Comparison of ENCODE assay signal across 2 cellular contexts in genomic region chrX:103396186-103396585, GRCh38.
TF ChIP-seq lines count a peak whose summit lies in the region.

No MANE protein-coding gene starts in this region.

TF ChIP-seq in SK-N-SH, 30 proteins besides CTCF, POLR2A, EP300 and RAD21 (continued from another document):
- TF ChIP-seq JUND (IDR thresholded peaks at IDR 0.05) = no peak
- no peak for TF ChIP-seq RXRA (IDR thresholded peaks at IDR 0.05; ENCODE audit: borderline replicate concordance, low read depth)
- no peak for TF ChIP-seq MEF2A (IDR thresholded peaks at IDR 0.05; ENCODE audit: borderline replicate concordance, low read depth)
- no peak for TF ChIP-seq FOXM1 (IDR thresholded peaks at IDR 0.05; ENCODE audit: low read depth)
- no peak for TF ChIP-seq RFX5 (IDR thresholded peaks at IDR 0.05; ENCODE audit: low read length)
- TF ChIP-seq, protein P1, sequence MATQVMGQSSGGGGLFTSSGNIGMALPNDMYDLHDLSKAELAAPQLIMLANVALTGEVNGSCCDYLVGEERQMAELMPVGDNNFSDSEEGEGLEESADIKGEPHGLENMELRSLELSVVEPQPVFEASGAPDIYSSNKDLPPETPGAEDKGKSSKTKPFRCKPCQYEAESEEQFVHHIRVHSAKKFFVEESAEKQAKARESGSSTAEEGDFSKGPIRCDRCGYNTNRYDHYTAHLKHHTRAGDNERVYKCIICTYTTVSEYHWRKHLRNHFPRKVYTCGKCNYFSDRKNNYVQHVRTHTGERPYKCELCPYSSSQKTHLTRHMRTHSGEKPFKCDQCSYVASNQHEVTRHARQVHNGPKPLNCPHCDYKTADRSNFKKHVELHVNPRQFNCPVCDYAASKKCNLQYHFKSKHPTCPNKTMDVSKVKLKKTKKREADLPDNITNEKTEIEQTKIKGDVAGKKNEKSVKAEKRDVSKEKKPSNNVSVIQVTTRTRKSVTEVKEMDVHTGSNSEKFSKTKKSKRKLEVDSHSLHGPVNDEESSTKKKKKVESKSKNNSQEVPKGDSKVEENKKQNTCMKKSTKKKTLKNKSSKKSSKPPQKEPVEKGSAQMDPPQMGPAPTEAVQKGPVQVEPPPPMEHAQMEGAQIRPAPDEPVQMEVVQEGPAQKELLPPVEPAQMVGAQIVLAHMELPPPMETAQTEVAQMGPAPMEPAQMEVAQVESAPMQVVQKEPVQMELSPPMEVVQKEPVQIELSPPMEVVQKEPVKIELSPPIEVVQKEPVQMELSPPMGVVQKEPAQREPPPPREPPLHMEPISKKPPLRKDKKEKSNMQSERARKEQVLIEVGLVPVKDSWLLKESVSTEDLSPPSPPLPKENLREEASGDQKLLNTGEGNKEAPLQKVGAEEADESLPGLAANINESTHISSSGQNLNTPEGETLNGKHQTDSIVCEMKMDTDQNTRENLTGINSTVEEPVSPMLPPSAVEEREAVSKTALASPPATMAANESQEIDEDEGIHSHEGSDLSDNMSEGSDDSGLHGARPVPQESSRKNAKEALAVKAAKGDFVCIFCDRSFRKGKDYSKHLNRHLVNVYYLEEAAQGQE (IDR thresholded peaks at IDR 0.05; ENCODE audit: low read depth, low read length) = no peak
- no peak for TF ChIP-seq EZH2phosphoT487 (IDR thresholded peaks at IDR 0.05; ENCODE audit: borderline replicate concordance, low read depth)
- no peak for TF ChIP-seq TAF1 (IDR thresholded peaks at IDR 0.05; ENCODE audit: borderline replicate concordance, low read depth, low read length)
- TF ChIP-seq POLR2AphosphoS5 (IDR thresholded peaks at IDR 0.05; ENCODE audit: low read depth, low read length) = no peak
- TF ChIP-seq MXI1 (IDR thresholded peaks at IDR 0.05; ENCODE audit: low read depth, low read length) = no peak
- no peak for TF ChIP-seq ZBTB33 (IDR thresholded peaks at IDR 0.05; ENCODE audit: borderline replicate concordance, low read depth)
- TF ChIP-seq TCF12 (IDR thresholded peaks at IDR 0.05) = no peak

TF ChIP-seq in SK-N-SH treated with all-trans-retinoic acid at 6 μM for 48 hours, 23 proteins besides CTCF, POLR2A, EP300 and RAD21 (continued from another document):
- TF ChIP-seq SNAI2 (CRISPR knock-in tag; IDR thresholded peaks at IDR 0.05) (no peak), PPARA (CRISPR knock-in tag; IDR thresholded peaks at IDR 0.05; ENCODE audit: borderline replicate concordance) (no peak), PATZ1 (CRISPR knock-in tag; IDR thresholded peaks at IDR 0.05; ENCODE audit: borderline replicate concordance) (no peak), CSRNP3 (CRISPR knock-in tag; IDR thresholded peaks at IDR 0.05) (no peak), OSR1 (CRISPR knock-in tag; IDR thresholded peaks at IDR 0.05) (no peak), BACH2 (CRISPR knock-in tag; IDR thresholded peaks at IDR 0.05; ENCODE audit: borderline replicate concordance) (no peak), TCF4 (CRISPR knock-in tag; IDR thresholded peaks at IDR 0.05; ENCODE audit: borderline replicate concordance) (no peak), ZFP3 (CRISPR knock-in tag; IDR thresholded peaks at IDR 0.05) (no peak), ISL1 (CRISPR knock-in tag; IDR thresholded peaks at IDR 0.05) (no peak), TSHZ2 (CRISPR knock-in tag; IDR thresholded peaks at IDR 0.05) (no peak), CSDC2 (CRISPR knock-in tag; IDR thresholded peaks at IDR 0.05) (no peak), ZNF8 (CRISPR knock-in tag; IDR thresholded peaks at IDR 0.05) (no peak), ZFP30 (CRISPR knock-in tag; IDR thresholded peaks at IDR 0.05) (no peak), ZNF70 (CRISPR knock-in tag; IDR thresholded peaks at IDR 0.05) (no peak), ARNTL (CRISPR knock-in tag; IDR thresholded peaks at IDR 0.05; ENCODE audit: borderline replicate concordance, low read depth) (no peak), GLIS3 (CRISPR knock-in tag; IDR thresholded peaks at IDR 0.05) (no peak), TOX (CRISPR knock-in tag; IDR thresholded peaks at IDR 0.05; ENCODE audit: borderline replicate concordance) (no peak)
- TF ChIP-seq, protein P2, sequence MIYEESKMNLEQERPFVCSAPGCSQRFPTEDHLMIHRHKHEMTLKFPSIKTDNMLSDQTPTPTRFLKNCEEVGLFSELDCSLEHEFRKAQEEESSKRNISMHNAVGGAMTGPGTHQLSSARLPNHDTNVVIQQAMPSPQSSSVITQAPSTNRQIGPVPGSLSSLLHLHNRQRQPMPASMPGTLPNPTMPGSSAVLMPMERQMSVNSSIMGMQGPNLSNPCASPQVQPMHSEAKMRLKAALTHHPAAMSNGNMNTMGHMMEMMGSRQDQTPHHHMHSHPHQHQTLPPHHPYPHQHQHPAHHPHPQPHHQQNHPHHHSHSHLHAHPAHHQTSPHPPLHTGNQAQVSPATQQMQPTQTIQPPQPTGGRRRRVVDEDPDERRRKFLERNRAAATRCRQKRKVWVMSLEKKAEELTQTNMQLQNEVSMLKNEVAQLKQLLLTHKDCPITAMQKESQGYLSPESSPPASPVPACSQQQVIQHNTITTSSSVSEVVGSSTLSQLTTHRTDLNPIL (CRISPR knock-in tag; IDR thresholded peaks at IDR 0.05; ENCODE audit: low read depth) = no peak
- TF ChIP-seq, protein P3, sequence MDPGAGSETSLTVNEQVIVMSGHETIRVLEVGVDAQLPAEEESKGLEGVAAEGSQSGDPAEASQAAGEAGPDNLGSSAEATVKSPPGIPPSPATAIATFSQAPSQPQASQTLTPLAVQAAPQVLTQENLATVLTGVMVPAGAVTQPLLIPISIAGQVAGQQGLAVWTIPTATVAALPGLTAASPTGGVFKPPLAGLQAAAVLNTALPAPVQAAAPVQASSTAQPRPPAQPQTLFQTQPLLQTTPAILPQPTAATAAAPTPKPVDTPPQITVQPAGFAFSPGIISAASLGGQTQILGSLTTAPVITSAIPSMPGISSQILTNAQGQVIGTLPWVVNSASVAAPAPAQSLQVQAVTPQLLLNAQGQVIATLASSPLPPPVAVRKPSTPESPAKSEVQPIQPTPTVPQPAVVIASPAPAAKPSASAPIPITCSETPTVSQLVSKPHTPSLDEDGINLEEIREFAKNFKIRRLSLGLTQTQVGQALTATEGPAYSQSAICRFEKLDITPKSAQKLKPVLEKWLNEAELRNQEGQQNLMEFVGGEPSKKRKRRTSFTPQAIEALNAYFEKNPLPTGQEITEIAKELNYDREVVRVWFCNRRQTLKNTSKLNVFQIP (CRISPR knock-in tag; IDR thresholded peaks at IDR 0.05; ENCODE audit: borderline replicate concordance, low read depth) = no peak
